1 cellular context compared by ENCODE assay signal in the genomic region with DNA sequence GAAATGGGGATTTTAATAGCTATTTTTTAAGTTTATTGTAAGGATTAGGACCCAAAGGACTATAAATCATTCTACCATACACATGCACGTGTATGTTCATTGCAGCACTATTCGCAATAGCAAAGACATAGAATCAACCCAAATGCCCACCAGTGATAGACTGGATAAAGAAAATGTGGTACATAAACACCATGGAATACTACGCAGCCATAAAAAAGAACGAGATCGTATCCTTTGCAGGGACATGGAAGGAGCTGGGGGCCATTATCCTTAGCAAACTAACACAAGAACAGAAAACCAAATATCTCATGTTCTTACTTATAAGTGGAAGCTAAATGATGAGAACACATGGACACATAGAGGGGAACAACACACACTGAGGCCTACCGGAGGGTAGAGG.
A peak's percentile ranks its signal among the peaks of the same experiment; 100 is the strongest.
TF ChIP-seq lines count a peak whose summit lies in the region.

No MANE protein-coding gene starts in this region.

TF ChIP-seq in K562, 482 proteins besides CTCF, POLR2A, EP300 and RAD21:
- TF ChIP-seq RBM25 (IDR thresholded peaks at IDR 0.05; ENCODE audit: low read depth, low read length, severe bottlenecking) (peak; percentile 44), BCOR (IDR thresholded peaks at IDR 0.05) (peak; percentile 30; the same call in 1 of the 2 replicates), ZNF146 (CRISPR knock-in tag; IDR thresholded peaks at IDR 0.05; ENCODE audit: unreplicated experiment) (peak; percentile 97)
